Comparison of ENCODE assay signal across 17 cellular contexts in genomic region chrX:113157496-113157895, GRCh38.
"Had no signal": no experiment of that assay in that cellular context is flagged by ENCODE, and none has a peak within 500 bp of the region (broad histone marks: within the 10 kb centered on the region; RNA-seq: fewer than 3 reads in every experiment).

No MANE protein-coding gene starts in this region.

- H3K36me3 ChIP-seq: brain microvascular endothelial cell, pancreas, upper lobe of right lung had no signal

- H3K27me3 Mint-ChIP-seq: activated CD8-positive, alpha-beta memory T cell treated with anti-CD3 and anti-CD28 coated beads, Interleukin-2, amount 10 ng/mL, durations not matched to agents 7 days and 5 days; activated naive CD8-positive, alpha-beta T cell; activated T-cell treated with anti-CD3 and anti-CD28 coated beads, Interleukin-2, amount 50 U/mL, for 24 hours; dendritic cell treated with granulocyte-macrophage colony-stimulating factor and Interleukin-4, amounts not matched to agents 40 ng/mL and 50 ng/mL, for 4 days; effector memory CD8-positive, alpha-beta T cell; stimulated activated naive CD8-positive, alpha-beta T cell treated with anti-CD3 and anti-CD28 coated beads, Interleukin-15, amount 100 ng/mL, for 72 hours had no signal

- H3K9me3 ChIP-seq: pancreas, testis, upper lobe of right lung had no signal

- FAIRE-seq: pancreas had no signal

- H3K4me3 ChIP-seq: pancreas, testis, upper lobe of right lung had no signal

- H3K4me1 ChIP-seq: pancreas, testis, upper lobe of right lung had no signal

- DNase-seq: activated CD4-positive, alpha-beta T cell treated with anti-CD3 and anti-CD28 coated beads for 1 hour; activated CD4-positive, alpha-beta T cell treated with anti-CD3 and anti-CD28 coated beads, Interleukin-2, amount 50 U/mL, for 48 hours; activated CD8-positive, alpha-beta memory T cell treated with anti-CD3 and anti-CD28 coated beads, Interleukin-2, amount 10 ng/mL, durations not matched to agents 7 days and 5 days; activated effector memory CD4-positive, alpha-beta T cell treated with Interleukin-2 at 50 U/mL for 16 hours; activated T-cell treated with anti-CD3 and anti-CD28 coated beads, Interleukin-2, amount 50 U/mL, for 24 hours; amygdala; brain microvascular endothelial cell; effector memory CD8-positive, alpha-beta T cell; hippocampal formation; midbrain; pancreas; stimulated activated CD4-positive, alpha-beta T cell treated with anti-CD3 and anti-CD28 coated beads, Interleukin-4, amount 100 ng/mL, for 24 hours; stimulated activated naive CD8-positive, alpha-beta T cell treated with anti-CD3 and anti-CD28 coated beads, Interleukin-15, amount 100 ng/mL, for 72 hours; testis; upper lobe of right lung had no signal

- H3K4me3 Mint-ChIP-seq: activated CD8-positive, alpha-beta memory T cell treated with anti-CD3 and anti-CD28 coated beads, Interleukin-2, amount 10 ng/mL, durations not matched to agents 7 days and 5 days; activated naive CD8-positive, alpha-beta T cell; activated T-cell treated with anti-CD3 and anti-CD28 coated beads, Interleukin-2, amount 50 U/mL, for 24 hours; dendritic cell treated with granulocyte-macrophage colony-stimulating factor and Interleukin-4, amounts not matched to agents 40 ng/mL and 50 ng/mL, for 4 days; effector memory CD8-positive, alpha-beta T cell; stimulated activated naive CD8-positive, alpha-beta T cell treated with anti-CD3 and anti-CD28 coated beads, Interleukin-15, amount 100 ng/mL, for 72 hours had no signal

- H3K27ac Mint-ChIP-seq: activated CD8-positive, alpha-beta memory T cell treated with anti-CD3 and anti-CD28 coated beads, Interleukin-2, amount 10 ng/mL, durations not matched to agents 7 days and 5 days; activated naive CD8-positive, alpha-beta T cell; activated T-cell treated with anti-CD3 and anti-CD28 coated beads, Interleukin-2, amount 50 U/mL, for 24 hours; dendritic cell treated with granulocyte-macrophage colony-stimulating factor and Interleukin-4, amounts not matched to agents 40 ng/mL and 50 ng/mL, for 4 days; effector memory CD8-positive, alpha-beta T cell; stimulated activated naive CD8-positive, alpha-beta T cell treated with anti-CD3 and anti-CD28 coated beads, Interleukin-15, amount 100 ng/mL, for 72 hours had no signal

- H3K27ac ChIP-seq: brain microvascular endothelial cell, pancreas, testis, upper lobe of right lung had no signal

- ATAC-seq: activated CD8-positive, alpha-beta memory T cell treated with anti-CD3 and anti-CD28 coated beads, Interleukin-2, amount 10 ng/mL, durations not matched to agents 7 days and 5 days; effector memory CD8-positive, alpha-beta T cell; pancreas; stimulated activated naive CD8-positive, alpha-beta T cell treated with anti-CD3 and anti-CD28 coated beads, Interleukin-15, amount 100 ng/mL, for 72 hours; upper lobe of right lung had no signal

- H3K36me3 Mint-ChIP-seq: activated CD8-positive, alpha-beta memory T cell treated with anti-CD3 and anti-CD28 coated beads, Interleukin-2, amount 10 ng/mL, durations not matched to agents 7 days and 5 days; activated naive CD8-positive, alpha-beta T cell had no signal

- H3K4me1 Mint-ChIP-seq: activated CD8-positive, alpha-beta memory T cell treated with anti-CD3 and anti-CD28 coated beads, Interleukin-2, amount 10 ng/mL, durations not matched to agents 7 days and 5 days; stimulated activated naive CD8-positive, alpha-beta T cell treated with anti-CD3 and anti-CD28 coated beads, Interleukin-15, amount 100 ng/mL, for 72 hours had no signal

- H3K27me3 ChIP-seq: brain microvascular endothelial cell, pancreas, testis, upper lobe of right lung had no signal
